ENCODE assay signal across 1 cellular context in the genomic region with DNA sequence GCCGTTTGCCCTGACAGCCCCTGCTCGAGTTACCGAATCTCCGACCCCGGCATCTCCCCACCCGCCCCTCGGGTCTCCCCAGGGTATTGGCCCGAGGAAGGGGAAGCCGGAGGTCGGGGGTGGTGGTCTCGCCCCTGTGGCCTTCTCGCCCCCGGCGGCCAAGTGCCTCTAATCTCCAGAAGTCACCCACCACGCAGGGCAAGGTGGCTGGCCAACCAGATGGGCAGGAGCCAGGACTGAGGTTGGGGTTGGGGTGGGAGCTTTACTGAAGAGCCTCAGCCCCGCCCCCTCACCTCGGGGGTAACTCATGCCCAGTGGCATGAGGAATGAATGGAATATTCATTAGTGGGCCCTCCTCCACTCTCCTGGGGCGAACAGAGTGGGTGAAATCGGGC.
TF ChIP-seq lines count a peak whose summit lies in the region.

No MANE protein-coding gene starts in this region.

TF ChIP-seq in HEK293, 187 proteins besides CTCF, POLR2A, EP300 and RAD21 (continued from another document):
- TF ChIP-seq, protein P1, sequence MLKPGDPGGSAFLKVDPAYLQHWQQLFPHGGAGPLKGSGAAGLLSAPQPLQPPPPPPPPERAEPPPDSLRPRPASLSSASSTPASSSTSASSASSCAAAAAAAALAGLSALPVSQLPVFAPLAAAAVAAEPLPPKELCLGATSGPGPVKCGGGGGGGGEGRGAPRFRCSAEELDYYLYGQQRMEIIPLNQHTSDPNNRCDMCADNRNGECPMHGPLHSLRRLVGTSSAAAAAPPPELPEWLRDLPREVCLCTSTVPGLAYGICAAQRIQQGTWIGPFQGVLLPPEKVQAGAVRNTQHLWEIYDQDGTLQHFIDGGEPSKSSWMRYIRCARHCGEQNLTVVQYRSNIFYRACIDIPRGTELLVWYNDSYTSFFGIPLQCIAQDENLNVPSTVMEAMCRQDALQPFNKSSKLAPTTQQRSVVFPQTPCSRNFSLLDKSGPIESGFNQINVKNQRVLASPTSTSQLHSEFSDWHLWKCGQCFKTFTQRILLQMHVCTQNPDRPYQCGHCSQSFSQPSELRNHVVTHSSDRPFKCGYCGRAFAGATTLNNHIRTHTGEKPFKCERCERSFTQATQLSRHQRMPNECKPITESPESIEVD (tag by site-specific recombination; IDR thresholded peaks at IDR 0.05): no peak
- TF ChIP-seq ZNF514 (tag by site-specific recombination; IDR thresholded peaks at IDR 0.05): no peak
- TF ChIP-seq, protein P2, sequence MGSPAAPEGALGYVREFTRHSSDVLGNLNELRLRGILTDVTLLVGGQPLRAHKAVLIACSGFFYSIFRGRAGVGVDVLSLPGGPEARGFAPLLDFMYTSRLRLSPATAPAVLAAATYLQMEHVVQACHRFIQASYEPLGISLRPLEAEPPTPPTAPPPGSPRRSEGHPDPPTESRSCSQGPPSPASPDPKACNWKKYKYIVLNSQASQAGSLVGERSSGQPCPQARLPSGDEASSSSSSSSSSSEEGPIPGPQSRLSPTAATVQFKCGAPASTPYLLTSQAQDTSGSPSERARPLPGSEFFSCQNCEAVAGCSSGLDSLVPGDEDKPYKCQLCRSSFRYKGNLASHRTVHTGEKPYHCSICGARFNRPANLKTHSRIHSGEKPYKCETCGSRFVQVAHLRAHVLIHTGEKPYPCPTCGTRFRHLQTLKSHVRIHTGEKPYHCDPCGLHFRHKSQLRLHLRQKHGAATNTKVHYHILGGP (tag by site-specific recombination; IDR thresholded peaks at IDR 0.05): no peak
- TF ChIP-seq ZNF341 (tag by site-specific recombination; IDR thresholded peaks at IDR 0.05; ENCODE audit: low read depth): peak; percentile 59
- TF ChIP-seq GLIS2 (tag by site-specific recombination; IDR thresholded peaks at IDR 0.05): peak; percentile 64
- TF ChIP-seq GLIS1 (tag by site-specific recombination; IDR thresholded peaks at IDR 0.05): peak; percentile 55
- TF ChIP-seq ZNF335 (tag by site-specific recombination; conservative IDR thresholded peaks at IDR 0.05): peak; percentile 47
- TF ChIP-seq, protein P3, sequence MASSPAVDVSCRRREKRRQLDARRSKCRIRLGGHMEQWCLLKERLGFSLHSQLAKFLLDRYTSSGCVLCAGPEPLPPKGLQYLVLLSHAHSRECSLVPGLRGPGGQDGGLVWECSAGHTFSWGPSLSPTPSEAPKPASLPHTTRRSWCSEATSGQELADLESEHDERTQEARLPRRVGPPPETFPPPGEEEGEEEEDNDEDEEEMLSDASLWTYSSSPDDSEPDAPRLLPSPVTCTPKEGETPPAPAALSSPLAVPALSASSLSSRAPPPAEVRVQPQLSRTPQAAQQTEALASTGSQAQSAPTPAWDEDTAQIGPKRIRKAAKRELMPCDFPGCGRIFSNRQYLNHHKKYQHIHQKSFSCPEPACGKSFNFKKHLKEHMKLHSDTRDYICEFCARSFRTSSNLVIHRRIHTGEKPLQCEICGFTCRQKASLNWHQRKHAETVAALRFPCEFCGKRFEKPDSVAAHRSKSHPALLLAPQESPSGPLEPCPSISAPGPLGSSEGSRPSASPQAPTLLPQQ (tag by site-specific recombination; IDR thresholded peaks at IDR 0.05): peak; percentile 73
- peak; percentile 61 for TF ChIP-seq SP2 (tag by site-specific recombination; IDR thresholded peaks at IDR 0.05)
